1 cellular context compared by ENCODE assay signal in genomic region chr20:31570735-31571617, GRCh38.
TF ChIP-seq lines count a peak whose summit lies in the region.

No MANE protein-coding gene starts in this region.

TF ChIP-seq in HepG2, 621 proteins besides CTCF, POLR2A, EP300 and RAD21 (continued from another document and continues in another):
- TF ChIP-seq RELA (CRISPR knock-in tag; IDR thresholded peaks at IDR 0.05), result no peak
- TF ChIP-seq SUZ12 (IDR thresholded peaks at IDR 0.05; ENCODE audit: low read depth, low read length), result no peak
- TF ChIP-seq TOE1 (CRISPR knock-in tag; IDR thresholded peaks at IDR 0.05), result no peak
- TF ChIP-seq CERS6 (CRISPR knock-in tag; IDR thresholded peaks at IDR 0.05), result peak; percentile 66; the same call in 1 of the 2 replicates
- TF ChIP-seq ZNF777 (CRISPR knock-in tag; IDR thresholded peaks at IDR 0.05), result no peak
- TF ChIP-seq ZNF17 (CRISPR knock-in tag; IDR thresholded peaks at IDR 0.05), result no peak
- TF ChIP-seq, protein P1, sequence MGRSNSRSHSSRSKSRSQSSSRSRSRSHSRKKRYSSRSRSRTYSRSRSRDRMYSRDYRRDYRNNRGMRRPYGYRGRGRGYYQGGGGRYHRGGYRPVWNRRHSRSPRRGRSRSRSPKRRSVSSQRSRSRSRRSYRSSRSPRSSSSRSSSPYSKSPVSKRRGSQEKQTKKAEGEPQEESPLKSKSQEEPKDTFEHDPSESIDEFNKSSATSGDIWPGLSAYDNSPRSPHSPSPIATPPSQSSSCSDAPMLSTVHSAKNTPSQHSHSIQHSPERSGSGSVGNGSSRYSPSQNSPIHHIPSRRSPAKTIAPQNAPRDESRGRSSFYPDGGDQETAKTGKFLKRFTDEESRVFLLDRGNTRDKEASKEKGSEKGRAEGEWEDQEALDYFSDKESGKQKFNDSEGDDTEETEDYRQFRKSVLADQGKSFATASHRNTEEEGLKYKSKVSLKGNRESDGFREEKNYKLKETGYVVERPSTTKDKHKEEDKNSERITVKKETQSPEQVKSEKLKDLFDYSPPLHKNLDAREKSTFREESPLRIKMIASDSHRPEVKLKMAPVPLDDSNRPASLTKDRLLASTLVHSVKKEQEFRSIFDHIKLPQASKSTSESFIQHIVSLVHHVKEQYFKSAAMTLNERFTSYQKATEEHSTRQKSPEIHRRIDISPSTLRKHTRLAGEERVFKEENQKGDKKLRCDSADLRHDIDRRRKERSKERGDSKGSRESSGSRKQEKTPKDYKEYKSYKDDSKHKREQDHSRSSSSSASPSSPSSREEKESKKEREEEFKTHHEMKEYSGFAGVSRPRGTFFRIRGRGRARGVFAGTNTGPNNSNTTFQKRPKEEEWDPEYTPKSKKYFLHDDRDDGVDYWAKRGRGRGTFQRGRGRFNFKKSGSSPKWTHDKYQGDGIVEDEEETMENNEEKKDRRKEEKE (IDR thresholded peaks at IDR 0.05), result no peak
- peak; percentile 65 for TF ChIP-seq IKZF4 (CRISPR knock-in tag; IDR thresholded peaks at IDR 0.05; ENCODE audit: borderline replicate concordance, low read depth, not compliant biosample characterization)
- no peak for TF ChIP-seq ATF1 (CRISPR knock-in tag; IDR thresholded peaks at IDR 0.05)
- no peak for TF ChIP-seq CENPT (CRISPR knock-in tag; IDR thresholded peaks at IDR 0.05; ENCODE audit: low read depth)
- TF ChIP-seq KAT8 (CRISPR knock-in tag; IDR thresholded peaks at IDR 0.05), result no peak
- no peak for TF ChIP-seq ZNF674 (CRISPR knock-in tag; IDR thresholded peaks at IDR 0.05; ENCODE audit: low read depth)
- TF ChIP-seq ZNF572 (CRISPR knock-in tag; IDR thresholded peaks at IDR 0.05), result no peak
- 0 out of 2 replicates have a peak, but pooled peaks have one; percentile 10 for TF ChIP-seq FOXO1 (CRISPR knock-in tag; IDR thresholded peaks at IDR 0.05)
- TF ChIP-seq, protein P2, sequence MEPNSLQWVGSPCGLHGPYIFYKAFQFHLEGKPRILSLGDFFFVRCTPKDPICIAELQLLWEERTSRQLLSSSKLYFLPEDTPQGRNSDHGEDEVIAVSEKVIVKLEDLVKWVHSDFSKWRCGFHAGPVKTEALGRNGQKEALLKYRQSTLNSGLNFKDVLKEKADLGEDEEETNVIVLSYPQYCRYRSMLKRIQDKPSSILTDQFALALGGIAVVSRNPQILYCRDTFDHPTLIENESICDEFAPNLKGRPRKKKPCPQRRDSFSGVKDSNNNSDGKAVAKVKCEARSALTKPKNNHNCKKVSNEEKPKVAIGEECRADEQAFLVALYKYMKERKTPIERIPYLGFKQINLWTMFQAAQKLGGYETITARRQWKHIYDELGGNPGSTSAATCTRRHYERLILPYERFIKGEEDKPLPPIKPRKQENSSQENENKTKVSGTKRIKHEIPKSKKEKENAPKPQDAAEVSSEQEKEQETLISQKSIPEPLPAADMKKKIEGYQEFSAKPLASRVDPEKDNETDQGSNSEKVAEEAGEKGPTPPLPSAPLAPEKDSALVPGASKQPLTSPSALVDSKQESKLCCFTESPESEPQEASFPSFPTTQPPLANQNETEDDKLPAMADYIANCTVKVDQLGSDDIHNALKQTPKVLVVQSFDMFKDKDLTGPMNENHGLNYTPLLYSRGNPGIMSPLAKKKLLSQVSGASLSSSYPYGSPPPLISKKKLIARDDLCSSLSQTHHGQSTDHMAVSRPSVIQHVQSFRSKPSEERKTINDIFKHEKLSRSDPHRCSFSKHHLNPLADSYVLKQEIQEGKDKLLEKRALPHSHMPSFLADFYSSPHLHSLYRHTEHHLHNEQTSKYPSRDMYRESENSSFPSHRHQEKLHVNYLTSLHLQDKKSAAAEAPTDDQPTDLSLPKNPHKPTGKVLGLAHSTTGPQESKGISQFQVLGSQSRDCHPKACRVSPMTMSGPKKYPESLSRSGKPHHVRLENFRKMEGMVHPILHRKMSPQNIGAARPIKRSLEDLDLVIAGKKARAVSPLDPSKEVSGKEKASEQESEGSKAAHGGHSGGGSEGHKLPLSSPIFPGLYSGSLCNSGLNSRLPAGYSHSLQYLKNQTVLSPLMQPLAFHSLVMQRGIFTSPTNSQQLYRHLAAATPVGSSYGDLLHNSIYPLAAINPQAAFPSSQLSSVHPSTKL (CRISPR knock-in tag; IDR thresholded peaks at IDR 0.05), result no peak
- TF ChIP-seq, protein P3, sequence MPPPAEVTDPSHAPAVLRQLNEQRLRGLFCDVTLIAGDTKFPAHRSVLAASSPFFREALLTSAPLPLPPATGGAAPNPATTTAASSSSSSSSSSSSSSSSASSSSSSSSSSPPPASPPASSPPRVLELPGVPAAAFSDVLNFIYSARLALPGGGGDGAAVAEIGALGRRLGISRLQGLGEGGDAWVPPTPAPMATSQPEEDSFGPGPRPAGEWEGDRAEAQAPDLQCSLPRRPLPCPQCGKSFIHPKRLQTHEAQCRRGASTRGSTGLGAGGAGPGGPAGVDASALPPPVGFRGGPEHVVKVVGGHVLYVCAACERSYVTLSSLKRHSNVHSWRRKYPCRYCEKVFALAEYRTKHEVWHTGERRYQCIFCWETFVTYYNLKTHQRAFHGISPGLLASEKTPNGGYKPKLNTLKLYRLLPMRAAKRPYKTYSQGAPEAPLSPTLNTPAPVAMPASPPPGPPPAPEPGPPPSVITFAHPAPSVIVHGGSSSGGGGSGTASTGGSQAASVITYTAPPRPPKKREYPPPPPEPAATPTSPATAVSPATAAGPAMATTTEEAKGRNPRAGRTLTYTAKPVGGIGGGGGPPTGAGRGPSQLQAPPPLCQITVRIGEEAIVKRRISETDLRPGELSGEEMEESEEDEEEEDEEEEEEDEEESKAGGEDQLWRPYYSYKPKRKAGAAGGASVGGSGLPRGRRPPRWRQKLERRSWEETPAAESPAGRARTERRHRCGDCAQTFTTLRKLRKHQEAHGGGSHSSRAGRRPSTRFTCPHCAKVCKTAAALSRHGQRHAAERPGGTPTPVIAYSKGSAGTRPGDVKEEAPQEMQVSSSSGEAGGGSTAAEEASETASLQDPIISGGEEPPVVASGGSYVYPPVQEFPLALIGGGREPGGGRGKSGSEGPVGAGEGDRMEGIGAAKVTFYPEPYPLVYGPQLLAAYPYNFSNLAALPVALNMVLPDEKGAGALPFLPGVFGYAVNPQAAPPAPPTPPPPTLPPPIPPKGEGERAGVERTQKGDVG (CRISPR knock-in tag; IDR thresholded peaks at IDR 0.05; ENCODE audit: borderline replicate concordance), result peak; percentile 92; the same call in 1 of the 2 replicates
- no peak for TF ChIP-seq MXI1 (IDR thresholded peaks at IDR 0.05; ENCODE audit: borderline replicate concordance, low read depth, low read length)
- no peak for TF ChIP-seq ZNF407 (CRISPR knock-in tag; IDR thresholded peaks at IDR 0.05; ENCODE audit: not compliant biosample characterization)
- no peak for TF ChIP-seq HDAC1 (CRISPR knock-in tag; IDR thresholded peaks at IDR 0.05)
- TF ChIP-seq AGO1 (IDR thresholded peaks at IDR 0.05; ENCODE audit: low read depth, low read length, poor library complexity, severe bottlenecking), result peak; percentile 81
- TF ChIP-seq, protein P4, sequence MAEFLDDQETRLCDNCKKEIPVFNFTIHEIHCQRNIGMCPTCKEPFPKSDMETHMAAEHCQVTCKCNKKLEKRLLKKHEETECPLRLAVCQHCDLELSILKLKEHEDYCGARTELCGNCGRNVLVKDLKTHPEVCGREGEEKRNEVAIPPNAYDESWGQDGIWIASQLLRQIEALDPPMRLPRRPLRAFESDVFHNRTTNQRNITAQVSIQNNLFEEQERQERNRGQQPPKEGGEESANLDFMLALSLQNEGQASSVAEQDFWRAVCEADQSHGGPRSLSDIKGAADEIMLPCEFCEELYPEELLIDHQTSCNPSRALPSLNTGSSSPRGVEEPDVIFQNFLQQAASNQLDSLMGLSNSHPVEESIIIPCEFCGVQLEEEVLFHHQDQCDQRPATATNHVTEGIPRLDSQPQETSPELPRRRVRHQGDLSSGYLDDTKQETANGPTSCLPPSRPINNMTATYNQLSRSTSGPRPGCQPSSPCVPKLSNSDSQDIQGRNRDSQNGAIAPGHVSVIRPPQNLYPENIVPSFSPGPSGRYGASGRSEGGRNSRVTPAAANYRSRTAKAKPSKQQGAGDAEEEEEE (CRISPR knock-in tag; IDR thresholded peaks at IDR 0.05; ENCODE audit: borderline replicate concordance), result no peak
- TF ChIP-seq GPN1 (CRISPR knock-in tag; IDR thresholded peaks at IDR 0.05; ENCODE audit: borderline replicate concordance), result no peak
- TF ChIP-seq CREB1 (IDR thresholded peaks at IDR 0.05), result no peak
- no peak for TF ChIP-seq CREB1 (CRISPR knock-in tag; IDR thresholded peaks at IDR 0.05)
- no peak for TF ChIP-seq SNAPC4 (CRISPR knock-in tag; IDR thresholded peaks at IDR 0.05)
- TF ChIP-seq ZNF713 (CRISPR knock-in tag; IDR thresholded peaks at IDR 0.05), result no peak
- no peak for TF ChIP-seq ZSCAN31 (CRISPR knock-in tag; IDR thresholded peaks at IDR 0.05; ENCODE audit: low read depth)
- TF ChIP-seq TMF1 (CRISPR knock-in tag; IDR thresholded peaks at IDR 0.05; ENCODE audit: low read depth), result no peak
- TF ChIP-seq HDAC2 (CRISPR knock-in tag; IDR thresholded peaks at IDR 0.05), result no peak
